17 cellular contexts compared by ENCODE assay signal in the genomic region with DNA sequence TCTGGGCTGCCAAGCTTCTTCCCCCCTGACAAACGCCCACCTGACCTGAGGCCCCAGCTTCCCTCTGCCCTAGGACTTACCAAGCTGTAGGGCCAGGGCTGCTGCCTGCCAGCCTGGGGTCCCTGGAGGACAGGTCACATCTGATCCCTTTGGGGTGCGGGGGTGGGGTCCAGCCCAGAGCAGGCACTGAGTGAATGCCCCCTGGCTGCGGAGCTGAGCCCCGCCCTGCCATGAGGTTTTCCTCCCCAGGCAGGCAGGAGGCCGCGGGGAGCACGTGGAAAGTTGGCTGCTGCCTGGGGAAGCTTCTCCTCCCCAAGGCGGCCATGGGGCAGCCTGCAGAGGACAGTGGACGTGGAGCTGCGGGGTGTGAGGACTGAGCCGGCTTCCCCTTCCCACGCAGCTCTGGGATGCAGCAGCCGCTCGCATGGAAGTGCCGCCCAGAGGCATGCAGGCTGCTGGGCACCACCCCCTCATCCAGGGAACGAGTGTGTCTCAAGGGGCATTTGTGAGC. TPM values are rescaled to one million over a fixed set of nuclear protein-coding genes. Genes with fewer than 3 reads are reported as not detected.
DNase-seq lines count a peak whose midpoint lies in the region; ATAC-seq and TF ChIP-seq lines count a peak whose summit lies in the region.
"Had no signal": no experiment of that assay in that cellular context is flagged by ENCODE, and none has a peak within 500 bp of the region (broad histone marks: within the 10 kb centered on the region; RNA-seq: fewer than 3 reads in every experiment).

No MANE protein-coding gene starts in this region.

- H3K27me3 ChIP-seq in WERI-Rb-1 (ENCODE audit: insufficient read depth, low read depth, severe bottlenecking): no peaks in the 10 kb centered on the region

- no peaks in the 10 kb centered on the region for H3K9me3 ChIP-seq in WERI-Rb-1 (ENCODE audit: severe bottlenecking)

- ATAC-seq in left cardiac atrium (peak; percentile 5 to 62), HG03520 (IDR thresholded peaks at IDR 0.05; ENCODE audit: unreplicated experiment) (no peak)
- ATAC-seq in activated T-cell treated with anti-CD3 and anti-CD28 coated beads, Interleukin-2, amount 50 U/mL, for 4 hours: no peak
- ATAC-seq: GM12878 had no signal

- intact Hi-C loops in left cardiac atrium (cut with DNase I) (no loop called here), posterior vena cava (cut with DNase I) (no loop called here)
- intact Hi-C loops in activated T-helper 1 cell treated with anti-CD3 and anti-CD28 coated beads, Interleukin-12 subunit alpha, Interleukin-12 subunit beta, Interleukin-2, Interleukin-4 antibody, amounts not matched to agents 30 ng/mL and 10 ng/mL and 1 ng/mL, durations not matched to agents 14 hours and 24 hours and 36 hours (cut with micrococcal nuclease): no loop called here

- H3K27ac ChIP-seq in WERI-Rb-1: no peak overlapping the region; the same call in 1 of the 2 replicates

- H3K27ac Mint-ChIP-seq in activated T-helper 1 cell treated with anti-CD3 and anti-CD28 coated beads, Interleukin-12 subunit alpha, Interleukin-12 subunit beta, Interleukin-2, Interleukin-4 antibody, amounts not matched to agents 30 ng/mL and 10 ng/mL and 1 ng/mL, durations not matched to agents 14 hours and 24 hours and 36 hours: no peak overlapping the region
- H3K27ac Mint-ChIP-seq: B cell, mesothelial cell of epicardium had no signal

- no peaks in the 10 kb centered on the region for H3K36me3 ChIP-seq in WERI-Rb-1

- H3K36me3 Mint-ChIP-seq in activated T-cell treated with anti-CD3 and anti-CD28 coated beads, Interleukin-2, amount 50 U/mL, for 4 hours (ENCODE audit: insufficient read depth): no peaks in the 10 kb centered on the region
- H3K36me3 Mint-ChIP-seq in activated T-helper 1 cell treated with anti-CD3 and anti-CD28 coated beads, Interleukin-12 subunit alpha, Interleukin-12 subunit beta, Interleukin-2, Interleukin-4 antibody, amounts not matched to agents 30 ng/mL and 10 ng/mL and 1 ng/mL, durations not matched to agents 14 hours and 24 hours and 36 hours (ENCODE audit: low read depth): no peaks in the 10 kb centered on the region

- H3K27me3 Mint-ChIP-seq in activated T-cell treated with anti-CD3 and anti-CD28 coated beads, Interleukin-2, amount 50 U/mL, for 4 hours (ENCODE audit: low read depth): peaks cover 12% of the 10 kb centered on the region
- H3K27me3 Mint-ChIP-seq in activated T-helper 1 cell treated with anti-CD3 and anti-CD28 coated beads, Interleukin-12 subunit alpha, Interleukin-12 subunit beta, Interleukin-2, Interleukin-4 antibody, amounts not matched to agents 30 ng/mL and 10 ng/mL and 1 ng/mL, durations not matched to agents 14 hours and 24 hours and 36 hours (ENCODE audit: insufficient read depth): no peaks in the 10 kb centered on the region

- DNase-seq in COLO829 (ENCODE audit: low spot score) (peak; percentile 11), WERI-Rb-1 (peak; percentile 47), left cardiac atrium (no peak), posterior vena cava (ENCODE audit: low spot score) (peak; percentile 80)
- DNase-seq in activated T-cell treated with anti-CD3 and anti-CD28 coated beads, Interleukin-2, amount 50 U/mL, for 4 hours: no peak
- no peak for DNase-seq in activated T-helper 1 cell treated with anti-CD3 and anti-CD28 coated beads, Interleukin-12 subunit alpha, Interleukin-12 subunit beta, Interleukin-2, Interleukin-4 antibody, amounts not matched to agents 30 ng/mL and 10 ng/mL and 1 ng/mL, durations not matched to agents 14 hours and 24 hours and 36 hours (ENCODE audit: low spot score)
- DNase-seq in stimulated activated CD4-positive, alpha-beta T cell treated with anti-CD3 and anti-CD28 coated beads, Interleukin-2, amount 100 ng/mL, for 48 hours: no peak
- DNase-seq: activated CD4-positive, CD25-positive, alpha-beta regulatory T cell treated with anti-CD3 and anti-CD28 coated beads, Interleukin-2, amount 50 U/mL, for 72 hours; activated T-cell treated with anti-CD3 and anti-CD28 coated beads for 4 hours; erythroblast; NCI-H1417; NCI-H524; SW 1271 had no signal

- no peak overlapping the region for H3K4me3 ChIP-seq in WERI-Rb-1 (ENCODE audit: low read depth, low read length)
- H3K4me3 ChIP-seq: GM12878 had no signal

- no peaks in the 10 kb centered on the region for H3K9me3 Mint-ChIP-seq in activated T-cell treated with anti-CD3 and anti-CD28 coated beads, Interleukin-2, amount 50 U/mL, for 4 hours
- H3K9me3 Mint-ChIP-seq in activated T-helper 1 cell treated with anti-CD3 and anti-CD28 coated beads, Interleukin-12 subunit alpha, Interleukin-12 subunit beta, Interleukin-2, Interleukin-4 antibody, amounts not matched to agents 30 ng/mL and 10 ng/mL and 1 ng/mL, durations not matched to agents 14 hours and 24 hours and 36 hours: no peaks in the 10 kb centered on the region

- no peak for TF ChIP-seq CTCF in WERI-Rb-1 (IDR thresholded peaks at IDR 0.05; ENCODE audit: low read depth, low read length)

- no peaks in the 10 kb centered on the region for H3K4me1 Mint-ChIP-seq in activated T-cell treated with anti-CD3 and anti-CD28 coated beads, Interleukin-2, amount 50 U/mL, for 4 hours (ENCODE audit: low read depth)
- peaks cover 6% of the 10 kb centered on the region for H3K4me1 Mint-ChIP-seq in activated T-helper 1 cell treated with anti-CD3 and anti-CD28 coated beads, Interleukin-12 subunit alpha, Interleukin-12 subunit beta, Interleukin-2, Interleukin-4 antibody, amounts not matched to agents 30 ng/mL and 10 ng/mL and 1 ng/mL, durations not matched to agents 14 hours and 24 hours and 36 hours (ENCODE audit: low read depth)
- H3K4me1 Mint-ChIP-seq: B cell had no signal

- H3K4me3 Mint-ChIP-seq in activated T-cell treated with anti-CD3 and anti-CD28 coated beads, Interleukin-2, amount 50 U/mL, for 4 hours: no peak overlapping the region
- no peak overlapping the region for H3K4me3 Mint-ChIP-seq in activated T-helper 1 cell treated with anti-CD3 and anti-CD28 coated beads, Interleukin-12 subunit alpha, Interleukin-12 subunit beta, Interleukin-2, Interleukin-4 antibody, amounts not matched to agents 30 ng/mL and 10 ng/mL and 1 ng/mL, durations not matched to agents 14 hours and 24 hours and 36 hours
- H3K4me3 Mint-ChIP-seq: B cell, mesothelial cell of epicardium had no signal

RNA-seq across cellular contexts. Expression of gene HTRA3, which starts 37.0 kb away (rescaled TPM):
- 10 to 100 TPM; 48.5 to 78.2 TPM for total RNA-seq in left cardiac atrium
- 100 to 1,000 TPM in 1 of 2 donors, 10 to 100 TPM in 1; 14.9 to 104 TPM for total RNA-seq in posterior vena cava
- total RNA-seq in activated T-cell treated with anti-CD3 and anti-CD28 coated beads, Interleukin-2, amount 50 U/mL, for 4 hours: not detected
- not detected in 2 replicates for total RNA-seq in activated T-helper 1 cell treated with anti-CD3 and anti-CD28 coated beads, Interleukin-12 subunit alpha, Interleukin-12 subunit beta, Interleukin-2, Interleukin-4 antibody, amounts not matched to agents 30 ng/mL and 10 ng/mL and 1 ng/mL, durations not matched to agents 14 hours and 24 hours and 36 hours
- total RNA-seq: B cell had no signal

Comparison
In these comparisons a context has a peak if more than half of its experiments do, and no peak if none do; other contexts are left out.
1. DNase-seq: peak in COLO829 (single experiment), WERI-Rb-1 (single experiment) and posterior vena cava (single experiment); none in left cardiac atrium (single experiment), activated T-cell treated with anti-CD3 and anti-CD28 coated beads, Interleukin-2, amount 50 U/mL, for 4 hours (single experiment), activated T-helper 1 cell treated with anti-CD3 and anti-CD28 coated beads, Interleukin-12 subunit alpha, Interleukin-12 subunit beta, Interleukin-2, Interleukin-4 antibody, amounts not matched to agents 30 ng/mL and 10 ng/mL and 1 ng/mL, durations not matched to agents 14 hours and 24 hours and 36 hours (single experiment) and stimulated activated CD4-positive, alpha-beta T cell treated with anti-CD3 and anti-CD28 coated beads, Interleukin-2, amount 100 ng/mL, for 48 hours (0 of 2).
2. ATAC-seq: peak in left cardiac atrium (2 of 2); none in HG03520 (single experiment) and activated T-cell treated with anti-CD3 and anti-CD28 coated beads, Interleukin-2, amount 50 U/mL, for 4 hours (0 of 2).
3. RNA of gene HTRA3, which starts 37.0 kb away (total RNA-seq): 14.9 to 104 TPM in posterior vena cava and 48.5 to 78.2 TPM in left cardiac atrium; not detected in activated T-cell treated with anti-CD3 and anti-CD28 coated beads, Interleukin-2, amount 50 U/mL, for 4 hours and not detected in activated T-helper 1 cell treated with anti-CD3 and anti-CD28 coated beads, Interleukin-12 subunit alpha, Interleukin-12 subunit beta, Interleukin-2, Interleukin-4 antibody, amounts not matched to agents 30 ng/mL and 10 ng/mL and 1 ng/mL, durations not matched to agents 14 hours and 24 hours and 36 hours; every median in the first group is over 10 times any median in the second.